In the genomic region with DNA sequence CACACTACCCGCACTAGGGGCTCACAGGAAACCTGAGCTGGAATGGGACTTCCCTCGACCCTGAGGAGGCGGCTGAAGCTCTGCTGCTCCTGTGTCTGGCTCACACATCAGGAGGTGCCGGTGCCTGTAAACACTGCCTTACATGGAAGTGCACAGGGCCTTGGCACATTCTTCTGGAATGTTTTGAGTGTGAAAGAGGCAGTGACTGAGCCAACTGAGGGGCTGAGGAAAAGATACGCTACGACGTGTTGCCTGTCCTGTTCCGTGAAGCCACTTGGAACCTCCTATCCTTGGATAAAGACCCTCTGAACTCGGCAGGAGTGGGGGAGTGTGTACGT, we compare ENCODE assay signal across 11 cellular contexts. TPM values are rescaled to one million over a fixed set of nuclear protein-coding genes. Genes with fewer than 3 reads are reported as not detected.
DNase-seq lines count a peak whose midpoint lies in the region; ATAC-seq and TF ChIP-seq lines count a peak whose summit lies in the region.
"Had no signal": no experiment of that assay in that cellular context is flagged by ENCODE, and none has a peak within 500 bp of the region (broad histone marks: within the 10 kb centered on the region; RNA-seq: fewer than 3 reads in every experiment).

No MANE protein-coding gene starts in this region.

- intact Hi-C loops in left cardiac atrium (cut with DNase I) = loop anchor here (1.0 to 10.0 kb wide), 2 partner anchors 166 to 170 kb away; no protein-coding TSS in a partner anchor

- no peak overlapping the region for H3K27ac Mint-ChIP-seq in activated CD8-positive, alpha-beta memory T cell treated with anti-CD3 and anti-CD28 coated beads, Interleukin-2, amount 10 ng/mL, durations not matched to agents 7 days and 5 days

- no peak overlapping the region for H2AFZ ChIP-seq in osteoblast (ENCODE audit: low read length)

- TF ChIP-seq POLR2A in erythroblast (IDR thresholded peaks at IDR 0.05; ENCODE audit: low read length) = peak; percentile 28

- H3K4me1 Mint-ChIP-seq in activated CD8-positive, alpha-beta memory T cell treated with anti-CD3 and anti-CD28 coated beads, Interleukin-2, amount 10 ng/mL, durations not matched to agents 7 days and 5 days = peaks cover 35% of the 10 kb centered on the region

- peaks cover 24% of the 10 kb centered on the region for H3K36me3 Mint-ChIP-seq in activated CD8-positive, alpha-beta memory T cell treated with anti-CD3 and anti-CD28 coated beads, Interleukin-2, amount 10 ng/mL, durations not matched to agents 7 days and 5 days

- peak overlapping the region; percentile 49 for H3K4me2 ChIP-seq in osteoblast (ENCODE audit: insufficient read depth, low read length)

- H3K4me1 ChIP-seq in right atrium auricular region (peaks cover 0 to 44% of the 10 kb centered on the region in 2 donors), osteoblast (ENCODE audit: insufficient read depth, low read length) (peaks cover 59% of the 10 kb centered on the region)

- DNase-seq in right atrium auricular region (ENCODE audit: low spot score) (no peak), left cardiac atrium (no peak), erythroblast (lab: John Stamatoyannopoulos, UW) (no peak), osteoblast (ENCODE audit: insufficient read length, low spot score, missing footprints) (no peak), NCI-H524 treated with DMSO at 0.1 percent for 48 hours (lab: John Stamatoyannopoulos, UW) (no peak), RKO (ENCODE audit: low spot score) (no peak)
- DNase-seq in activated T-cell treated with anti-CD3 and anti-CD28 coated beads, Interleukin-2, amount 50 U/mL, for 48 hours = no peak
- no peak for DNase-seq in activated CD8-positive, alpha-beta memory T cell treated with anti-CD3 and anti-CD28 coated beads, Interleukin-2, amount 10 ng/mL, durations not matched to agents 7 days and 5 days

- H3K79me2 ChIP-seq in osteoblast (ENCODE audit: insufficient read depth, low read length) = peaks cover 19% of the 10 kb centered on the region

- CTCF ChIA-PET in activated CD8-positive, alpha-beta memory T cell treated with anti-CD3 and anti-CD28 coated beads, Interleukin-2, amount 10 ng/mL, durations not matched to agents 7 days and 5 days (lab: Charles Lee) = interaction anchor here (0.7 to 6.9 kb wide), 39 partner anchors 13 to 308 kb away, joined by 3 to 74 read pairs (median 5); partner anchors contain the start of genes APOL2 and MYH9

- ATAC-seq in left cardiac atrium = no peak
- no peak for ATAC-seq in activated CD8-positive, alpha-beta memory T cell treated with anti-CD3 and anti-CD28 coated beads, Interleukin-2, amount 10 ng/mL, durations not matched to agents 7 days and 5 days

- H3K36me3 ChIP-seq in right atrium auricular region (peaks cover 34% of the 10 kb centered on the region), osteoblast (ENCODE audit: insufficient read depth, low read length) (peaks cover 31% of the 10 kb centered on the region)

- H3K4me3 Mint-ChIP-seq in activated CD8-positive, alpha-beta memory T cell treated with anti-CD3 and anti-CD28 coated beads, Interleukin-2, amount 10 ng/mL, durations not matched to agents 7 days and 5 days = no peak overlapping the region
- H3K4me3 Mint-ChIP-seq: effector memory CD8-positive, alpha-beta T cell had no signal

- H3K9me3 Mint-ChIP-seq in activated CD8-positive, alpha-beta memory T cell treated with anti-CD3 and anti-CD28 coated beads, Interleukin-2, amount 10 ng/mL, durations not matched to agents 7 days and 5 days (ENCODE audit: low read depth) = no peaks in the 10 kb centered on the region
- H3K9me3 Mint-ChIP-seq: effector memory CD8-positive, alpha-beta T cell had no signal

- H3K27ac ChIP-seq in right atrium auricular region = peak overlapping the region; percentile 86 to 94
- peak overlapping the region; percentile 96 for H3K27ac ChIP-seq in osteoblast (ENCODE audit: low read depth, low read length)
- H3K27ac ChIP-seq: HL-60 had no signal

- H3K27me3 Mint-ChIP-seq in activated CD8-positive, alpha-beta memory T cell treated with anti-CD3 and anti-CD28 coated beads, Interleukin-2, amount 10 ng/mL, durations not matched to agents 7 days and 5 days = no peaks in the 10 kb centered on the region
- H3K27me3 Mint-ChIP-seq: effector memory CD8-positive, alpha-beta T cell had no signal

- TF ChIP-seq CTCF in right atrium auricular region (IDR thresholded peaks at IDR 0.05) (no peak), osteoblast (IDR thresholded peaks at IDR 0.05; ENCODE audit: extremely low read depth, low read depth, low read length) (no peak)

- H3K27me3 ChIP-seq in right atrium auricular region (no peaks in the 10 kb centered on the region), osteoblast (ENCODE audit: insufficient read depth, low read length) (no peaks in the 10 kb centered on the region)

- peaks cover 5% of the 10 kb centered on the region for H4K20me1 ChIP-seq in osteoblast (ENCODE audit: insufficient read depth, low read length)

- H3K9me3 ChIP-seq in right atrium auricular region = no peaks in the 10 kb centered on the region
- H3K9me3 ChIP-seq in osteoblast (ENCODE audit: low read depth, low read length) = no peaks in the 10 kb centered on the region

- H3K4me3 ChIP-seq in right atrium auricular region (no peak overlapping the region), osteoblast (ENCODE audit: insufficient read depth, low read length) (no peak overlapping the region)
- H3K4me3 ChIP-seq: GM12878 had no signal

RNA-seq across cellular contexts. Expression of gene TXN2, which starts 10.5 kb away (rescaled TPM):
- total RNA-seq in right atrium auricular region = 10 to 100 TPM; 70.6 to 82.1 TPM
- 10 to 100 TPM; 91.5 to 96.8 TPM for total RNA-seq in left cardiac atrium
- total RNA-seq in osteoblast = 17.4 and 18.6 TPM in 2 replicates
- total RNA-seq in activated CD8-positive, alpha-beta memory T cell treated with anti-CD3 and anti-CD28 coated beads, Interleukin-2, amount 10 ng/mL, durations not matched to agents 7 days and 5 days = 10 to 100 TPM; 78.7 to 82.6 TPM

RNA-seq across cellular contexts. Expression of gene FOXRED2, which starts 35.9 kb away (rescaled TPM):
- total RNA-seq in right atrium auricular region (1 to 10 TPM; 3.7 to 5.7 TPM), left cardiac atrium (1 to 10 TPM; 5.1 to 8.5 TPM), osteoblast (15.9 and 16.3 TPM in 2 replicates)
- total RNA-seq in activated CD8-positive, alpha-beta memory T cell treated with anti-CD3 and anti-CD28 coated beads, Interleukin-2, amount 10 ng/mL, durations not matched to agents 7 days and 5 days = 10 to 100 TPM; 11.9 to 12.1 TPM

RNA-seq across cellular contexts. Expression of gene EIF3D, which starts 58.0 kb away (rescaled TPM):
- total RNA-seq in right atrium auricular region = 100 to 1,000 TPM; 177 to 185 TPM
- total RNA-seq in left cardiac atrium = 10 to 100 TPM; 74.8 to 96.3 TPM
- 393 and 412 TPM in 2 replicates for total RNA-seq in osteoblast
- 100 to 1,000 TPM; 205 to 232 TPM for total RNA-seq in activated CD8-positive, alpha-beta memory T cell treated with anti-CD3 and anti-CD28 coated beads, Interleukin-2, amount 10 ng/mL, durations not matched to agents 7 days and 5 days
